Comparison of ENCODE assay signal across 8 cellular contexts in the genomic region with DNA sequence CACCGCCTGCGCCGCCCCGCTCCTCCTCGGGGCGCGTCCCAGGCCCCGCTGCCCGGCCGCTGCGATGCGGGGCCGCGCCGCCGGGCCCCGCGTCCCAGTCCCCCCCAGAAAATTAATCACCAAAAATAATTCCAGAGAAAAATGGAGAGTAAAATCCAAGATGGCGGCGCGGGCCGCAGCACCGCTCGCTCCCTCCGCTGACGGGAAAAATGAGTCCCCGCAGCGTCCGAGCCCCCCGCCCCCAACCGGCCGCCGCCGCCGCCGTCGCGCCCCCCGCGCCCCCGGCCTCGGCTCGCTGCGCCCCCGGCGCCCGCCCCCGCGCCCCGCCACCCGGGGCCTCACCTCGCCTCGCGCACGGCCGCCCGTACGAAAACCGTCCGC. TPM values are rescaled to one million over a fixed set of nuclear protein-coding genes. Genes with fewer than 3 reads are reported as not detected.
DNase-seq lines count a peak whose midpoint lies in the region; ATAC-seq lines count a peak whose summit lies in the region.

A gene (minus strand): TSS at position 162 of the 381 bp plus-strand sequence. CDS start 23,220 bp downstream, outside the sequence.

- H3K9me3 ChIP-seq in esophagus (ENCODE audit: control insufficient read depth in 2 of 2, insufficient read depth in 1 of 2, low read depth in 1 of 2, low read length in 1 of 2): no peaks in the 10 kb centered on the region

- H3K4me1 Mint-ChIP-seq in activated CD4-positive, alpha-beta memory T cell treated with anti-CD3 and anti-CD28 coated beads, Interleukin-2, amount 10 ng/mL, durations not matched to agents 7 days and 5 days: peaks cover 36% of the 10 kb centered on the region
- peaks cover 44 to 57% (median 54%) of the 10 kb centered on the region in 3 donors for H3K4me1 Mint-ChIP-seq in naive B cell

- CTCF ChIA-PET in activated CD4-positive, alpha-beta memory T cell treated with anti-CD3 and anti-CD28 coated beads, Interleukin-2, amount 10 ng/mL, durations not matched to agents 7 days and 5 days (lab: Charles Lee): no interaction called here

- WGBS in esophagus, 2 donors: 1% methylated on average over 40 to 60 of the region's 60 CpGs

- H3K4me3 Mint-ChIP-seq in activated CD4-positive, alpha-beta memory T cell treated with anti-CD3 and anti-CD28 coated beads, Interleukin-2, amount 10 ng/mL, durations not matched to agents 7 days and 5 days: peak within 1 kb of the TSS; percentile 88
- peak within 1 kb of the TSS; percentile 84 to 99 (median 94) for H3K4me3 Mint-ChIP-seq in naive B cell

- POLR2A ChIA-PET in activated CD4-positive, alpha-beta memory T cell treated with anti-CD3 and anti-CD28 coated beads, Interleukin-2, amount 10 ng/mL, durations not matched to agents 7 days and 5 days (lab: Charles Lee): no interaction called here

- H3K27ac ChIP-seq in esophagus (ENCODE audit: low read depth in 2 of 2, low read length in 1 of 2): peak within 1 kb of the TSS; percentile 98 to 99

- no peaks in the 10 kb centered on the region for H3K36me3 ChIP-seq in esophagus (ENCODE audit: control insufficient read depth in 2 of 2, insufficient read depth in 2 of 2, low read length in 1 of 2)

- H3K27me3 ChIP-seq in esophagus (ENCODE audit: control insufficient read depth in 1 of 2, insufficient read depth in 2 of 2, low read length in 2 of 2): no peaks in the 10 kb centered on the region

- H3K36me3 Mint-ChIP-seq in activated CD4-positive, alpha-beta memory T cell treated with anti-CD3 and anti-CD28 coated beads, Interleukin-2, amount 10 ng/mL, durations not matched to agents 7 days and 5 days (ENCODE audit: low read depth): peaks cover 3% of the 10 kb centered on the region
- no peaks in the 10 kb centered on the region for H3K36me3 Mint-ChIP-seq in naive B cell

- DNase-seq in AG08395 (ENCODE audit: low spot score) (peak; percentile 41), GM19238 (ENCODE audit: insufficient read length, low spot score) (peak; percentile 15), LHCN-M2 (ENCODE audit: low read depth) (no peak), naive B cell (no peak), stromal cell of bone marrow (ENCODE audit: low read depth) (peak; percentile 15), hippocampal formation (lab: John Stamatoyannopoulos, UW) (no peak)
- peak; percentile 55 for DNase-seq in activated CD4-positive, alpha-beta memory T cell treated with anti-CD3 and anti-CD28 coated beads, Interleukin-2, amount 10 ng/mL, durations not matched to agents 7 days and 5 days

- peak within 1 kb of the TSS; percentile 84 to 92 for H3K4me3 ChIP-seq in esophagus (ENCODE audit: low read depth in 1 of 2, low read length in 2 of 2)

- H3K27ac Mint-ChIP-seq in activated CD4-positive, alpha-beta memory T cell treated with anti-CD3 and anti-CD28 coated beads, Interleukin-2, amount 10 ng/mL, durations not matched to agents 7 days and 5 days: peak within 1 kb of the TSS; percentile 83
- peak within 1 kb of the TSS; percentile 93 to 98 (median 98) for H3K27ac Mint-ChIP-seq in naive B cell

- peak; percentile 5 to 10 for ATAC-seq in naive B cell (ENCODE audit: low read depth in 2 of 2)

- peaks cover 13 to 22% of the 10 kb centered on the region in 2 donors for H3K4me1 ChIP-seq in esophagus (ENCODE audit: control insufficient read depth in 2 of 2, insufficient read depth in 2 of 2, low read length in 1 of 2)

- H3K27me3 Mint-ChIP-seq in activated CD4-positive, alpha-beta memory T cell treated with anti-CD3 and anti-CD28 coated beads, Interleukin-2, amount 10 ng/mL, durations not matched to agents 7 days and 5 days: peaks cover 22% of the 10 kb centered on the region
- peaks cover 0 to 9% (median 0%) of the 10 kb centered on the region in 3 donors for H3K27me3 Mint-ChIP-seq in naive B cell

- no peaks in the 10 kb centered on the region for H3K9me3 Mint-ChIP-seq in activated CD4-positive, alpha-beta memory T cell treated with anti-CD3 and anti-CD28 coated beads, Interleukin-2, amount 10 ng/mL, durations not matched to agents 7 days and 5 days
- peaks cover 0 to 1% (median 0%) of the 10 kb centered on the region in 7 donors for H3K9me3 Mint-ChIP-seq in naive B cell

RNA-seq across cellular contexts. Expression of the gene that starts here (rescaled TPM):
- 13.0 and 19.0 TPM in 2 replicates for total RNA-seq in LHCN-M2 (2014; rRNA removed)
- polyA plus RNA-seq in LHCN-M2 (2012): 10.4 TPM
- total RNA-seq in activated CD4-positive, alpha-beta memory T cell treated with anti-CD3 and anti-CD28 coated beads, Interleukin-2, amount 10 ng/mL, durations not matched to agents 7 days and 5 days: 10 to 100 TPM; 25.7 to 28.0 TPM
- polyA plus RNA-seq in esophagus (10 to 100 TPM; 12.7 to 16.8 TPM), naive B cell (ENCODE audit: low read depth in 6 of 6) (10 to 100 TPM; 34.7 to 67.8 (median 46.3) TPM)

Comparison
In these comparisons a context has a peak if more than half of its experiments do, and no peak if none do; other contexts are left out.
1. DNase-seq: peak in AG08395 (single experiment), GM19238 (single experiment), activated CD4-positive, alpha-beta memory T cell treated with anti-CD3 and anti-CD28 coated beads, Interleukin-2, amount 10 ng/mL, durations not matched to agents 7 days and 5 days (single experiment) and stromal cell of bone marrow (single experiment); none in LHCN-M2 (single experiment), naive B cell (single experiment) and hippocampal formation (0 of 2).